Comparison of ENCODE assay signal across 1 cellular context in the genomic region with DNA sequence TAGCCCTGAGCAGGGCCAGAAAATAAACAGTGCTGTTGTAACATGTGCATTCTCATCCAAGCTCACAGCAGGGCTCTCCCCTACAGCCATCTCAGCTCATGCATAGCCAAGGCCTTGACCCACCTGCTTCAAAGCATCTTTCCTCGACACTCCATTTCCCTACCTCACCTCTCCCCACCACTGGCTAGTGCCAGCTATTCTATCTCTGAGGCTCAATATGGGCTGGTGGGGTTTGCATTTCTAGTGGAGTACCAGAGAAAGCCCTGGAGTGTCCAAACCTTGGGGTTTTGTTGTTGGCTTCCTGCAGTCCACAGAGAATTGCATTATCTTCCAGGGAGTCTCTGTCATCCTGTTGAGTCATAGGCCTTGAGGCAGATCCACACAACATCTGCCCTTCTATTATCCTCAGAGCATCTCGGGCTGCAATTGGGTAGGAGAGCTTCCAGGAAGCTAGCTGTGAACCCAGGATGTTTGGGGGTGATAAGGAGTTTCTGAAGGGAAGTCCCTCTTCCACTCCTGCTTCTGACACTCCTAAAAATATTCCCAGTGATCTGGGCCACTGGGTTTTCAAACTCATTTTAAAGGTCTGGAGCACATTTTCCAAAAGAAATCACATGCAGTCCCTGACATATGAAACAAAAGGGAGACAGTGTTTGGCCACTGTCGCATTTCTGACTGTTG.
TF ChIP-seq lines count a peak whose summit lies in the region.

No MANE protein-coding gene starts in this region.

TF ChIP-seq in K562, 482 proteins besides CTCF, POLR2A, EP300 and RAD21 (continued from another document):
- TF ChIP-seq, protein P1, sequence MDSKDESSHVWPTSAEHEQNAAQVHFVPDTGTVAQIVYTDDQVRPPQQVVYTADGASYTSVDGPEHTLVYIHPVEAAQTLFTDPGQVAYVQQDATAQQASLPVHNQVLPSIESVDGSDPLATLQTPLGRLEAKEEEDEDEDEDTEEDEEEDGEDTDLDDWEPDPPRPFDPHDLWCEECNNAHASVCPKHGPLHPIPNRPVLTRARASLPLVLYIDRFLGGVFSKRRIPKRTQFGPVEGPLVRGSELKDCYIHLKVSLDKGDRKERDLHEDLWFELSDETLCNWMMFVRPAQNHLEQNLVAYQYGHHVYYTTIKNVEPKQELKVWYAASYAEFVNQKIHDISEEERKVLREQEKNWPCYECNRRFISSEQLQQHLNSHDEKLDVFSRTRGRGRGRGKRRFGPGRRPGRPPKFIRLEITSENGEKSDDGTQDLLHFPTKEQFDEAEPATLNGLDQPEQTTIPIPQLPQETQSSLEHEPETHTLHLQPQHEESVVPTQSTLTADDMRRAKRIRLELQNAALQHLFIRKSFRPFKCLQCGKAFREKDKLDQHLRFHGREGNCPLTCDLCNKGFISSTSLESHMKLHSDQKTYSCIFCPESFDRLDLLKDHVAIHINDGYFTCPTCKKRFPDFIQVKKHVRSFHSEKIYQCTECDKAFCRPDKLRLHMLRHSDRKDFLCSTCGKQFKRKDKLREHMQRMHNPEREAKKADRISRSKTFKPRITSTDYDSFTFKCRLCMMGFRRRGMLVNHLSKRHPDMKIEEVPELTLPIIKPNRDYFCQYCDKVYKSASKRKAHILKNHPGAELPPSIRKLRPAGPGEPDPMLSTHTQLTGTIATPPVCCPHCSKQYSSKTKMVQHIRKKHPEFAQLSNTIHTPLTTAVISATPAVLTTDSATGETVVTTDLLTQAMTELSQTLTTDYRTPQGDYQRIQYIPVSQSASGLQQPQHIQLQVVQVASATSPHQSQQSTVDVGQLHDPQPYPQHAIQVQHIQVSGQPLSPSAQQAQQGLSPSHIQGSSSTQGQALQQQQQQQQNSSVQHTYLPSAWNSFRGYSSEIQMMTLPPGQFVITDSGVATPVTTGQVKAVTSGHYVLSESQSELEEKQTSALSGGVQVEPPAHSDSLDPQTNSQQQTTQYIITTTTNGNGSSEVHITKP (IDR thresholded peaks at IDR 0.05; ENCODE audit: partially characterized antibody): no peak
- TF ChIP-seq HMG20A (CRISPR knock-in tag; conservative IDR thresholded peaks at IDR 0.05): no peak
- TF ChIP-seq, protein P2, sequence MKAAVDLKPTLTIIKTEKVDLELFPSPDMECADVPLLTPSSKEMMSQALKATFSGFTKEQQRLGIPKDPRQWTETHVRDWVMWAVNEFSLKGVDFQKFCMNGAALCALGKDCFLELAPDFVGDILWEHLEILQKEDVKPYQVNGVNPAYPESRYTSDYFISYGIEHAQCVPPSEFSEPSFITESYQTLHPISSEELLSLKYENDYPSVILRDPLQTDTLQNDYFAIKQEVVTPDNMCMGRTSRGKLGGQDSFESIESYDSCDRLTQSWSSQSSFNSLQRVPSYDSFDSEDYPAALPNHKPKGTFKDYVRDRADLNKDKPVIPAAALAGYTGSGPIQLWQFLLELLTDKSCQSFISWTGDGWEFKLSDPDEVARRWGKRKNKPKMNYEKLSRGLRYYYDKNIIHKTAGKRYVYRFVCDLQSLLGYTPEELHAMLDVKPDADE (conservative IDR thresholded peaks at IDR 0.05; ENCODE audit: control insufficient read depth, low read depth, low read length): no peak
- peak; percentile 79 for TF ChIP-seq ZNF584 (CRISPR knock-in tag; IDR thresholded peaks at IDR 0.05; ENCODE audit: low read depth)
- TF ChIP-seq TAL1 (IDR thresholded peaks at IDR 0.05): peak; percentile 54
- TF ChIP-seq NFATC3 (IDR thresholded peaks at IDR 0.05): no peak
- no peak for TF ChIP-seq NR4A1 (CRISPR knock-in tag; IDR thresholded peaks at IDR 0.05)
- TF ChIP-seq NR4A1 (tag; IDR thresholded peaks at IDR 0.05): 0 out of 2 replicates have a peak, but pooled peaks have one; percentile 69
- no peak for TF ChIP-seq ZNF57 (CRISPR knock-in tag; IDR thresholded peaks at IDR 0.05)
- TF ChIP-seq ZC3H8 (IDR thresholded peaks at IDR 0.05): no peak
- TF ChIP-seq ZFX (CRISPR knock-in tag; IDR thresholded peaks at IDR 0.05): no peak
- TF ChIP-seq, protein P3, sequence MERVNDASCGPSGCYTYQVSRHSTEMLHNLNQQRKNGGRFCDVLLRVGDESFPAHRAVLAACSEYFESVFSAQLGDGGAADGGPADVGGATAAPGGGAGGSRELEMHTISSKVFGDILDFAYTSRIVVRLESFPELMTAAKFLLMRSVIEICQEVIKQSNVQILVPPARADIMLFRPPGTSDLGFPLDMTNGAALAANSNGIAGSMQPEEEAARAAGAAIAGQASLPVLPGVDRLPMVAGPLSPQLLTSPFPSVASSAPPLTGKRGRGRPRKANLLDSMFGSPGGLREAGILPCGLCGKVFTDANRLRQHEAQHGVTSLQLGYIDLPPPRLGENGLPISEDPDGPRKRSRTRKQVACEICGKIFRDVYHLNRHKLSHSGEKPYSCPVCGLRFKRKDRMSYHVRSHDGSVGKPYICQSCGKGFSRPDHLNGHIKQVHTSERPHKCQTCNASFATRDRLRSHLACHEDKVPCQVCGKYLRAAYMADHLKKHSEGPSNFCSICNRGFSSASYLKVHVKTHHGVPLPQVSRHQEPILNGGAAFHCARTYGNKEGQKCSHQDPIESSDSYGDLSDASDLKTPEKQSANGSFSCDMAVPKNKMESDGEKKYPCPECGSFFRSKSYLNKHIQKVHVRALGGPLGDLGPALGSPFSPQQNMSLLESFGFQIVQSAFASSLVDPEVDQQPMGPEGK (CRISPR knock-in tag; IDR thresholded peaks at IDR 0.05; ENCODE audit: borderline replicate concordance): peak; percentile 45; the same call in 1 of the 2 replicates
- no peak for TF ChIP-seq HNRNPL (IDR thresholded peaks at IDR 0.05; ENCODE audit: low read depth, low read length)
- TF ChIP-seq MEF2D (tag; conservative IDR thresholded peaks at IDR 0.05; ENCODE audit: low read depth): no peak
- TF ChIP-seq EHMT2 (IDR thresholded peaks at IDR 0.05): peak; percentile 74; the same call in 1 of the 2 replicates
- TF ChIP-seq CEBPB (tag; IDR thresholded peaks at IDR 0.05): peak; percentile 78
- TF ChIP-seq ETS2 (tag; IDR thresholded peaks at IDR 0.05; ENCODE audit: borderline replicate concordance, poor library complexity, severe bottlenecking): no peak
- TF ChIP-seq ZNF76 (CRISPR knock-in tag; IDR thresholded peaks at IDR 0.05; ENCODE audit: borderline replicate concordance): no peak
- TF ChIP-seq LEF1 (IDR thresholded peaks at IDR 0.05): peak; percentile 28; the same call in 1 of the 2 replicates
- TF ChIP-seq SAP30 (IDR thresholded peaks at IDR 0.05; ENCODE audit: borderline replicate concordance, insufficient read depth, low read depth, low read length, poor library complexity, severe bottlenecking): no peak
